In the genomic region with DNA sequence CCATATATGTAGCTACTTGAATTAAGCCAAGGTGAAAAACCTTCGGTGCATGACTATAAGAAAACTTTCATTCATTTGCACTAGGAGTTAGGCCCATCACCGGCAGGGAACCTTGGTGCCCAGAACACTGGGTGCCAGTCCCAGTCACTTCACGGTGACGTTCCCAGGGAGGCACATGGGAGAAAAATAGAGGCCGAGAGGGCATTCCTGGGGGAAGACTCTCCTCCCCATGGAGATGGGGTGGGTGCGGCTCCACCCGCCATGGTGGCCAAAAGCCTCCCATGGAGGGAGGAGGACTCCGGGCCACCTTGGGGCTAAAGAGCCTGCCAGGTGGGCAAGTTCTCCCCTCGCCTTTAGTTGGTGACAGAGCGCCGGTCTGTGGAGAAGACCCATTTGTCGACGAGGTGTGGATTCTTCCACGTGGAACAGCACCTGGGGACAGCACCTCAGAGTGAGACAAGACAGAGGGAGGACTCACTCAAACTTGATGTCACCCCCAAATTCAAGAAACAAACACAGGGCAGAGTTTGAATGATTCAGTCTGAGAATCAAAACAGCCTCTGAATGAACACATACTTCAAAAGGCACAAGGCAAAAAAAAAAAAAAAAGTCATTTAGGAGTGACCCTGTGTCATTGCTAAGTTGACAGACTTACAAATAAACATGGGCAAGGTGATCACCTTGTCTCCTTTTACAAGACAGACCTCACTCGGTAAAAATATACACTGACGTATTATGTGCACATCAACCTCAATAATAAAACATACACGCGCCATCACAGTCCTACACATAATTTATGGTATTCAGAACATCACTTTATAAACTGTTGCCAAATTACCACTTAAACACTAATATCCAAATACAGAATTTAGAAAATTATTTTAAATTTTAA, we compare ENCODE assay signal across 35 cellular contexts. TPM values are rescaled to one million over a fixed set of nuclear protein-coding genes. Genes with fewer than 3 reads are reported as not detected.
"Had no signal": no experiment of that assay in that cellular context is flagged by ENCODE, and none has a peak within 500 bp of the region (broad histone marks: within the 10 kb centered on the region; RNA-seq: fewer than 3 reads in every experiment).

No MANE protein-coding gene starts in this region.

- H3K4me1 ChIP-seq: ascending aorta, parathyroid adenoma, transverse colon, uterus had no signal

- H3K4me1 Mint-ChIP-seq: activated CD4-positive, alpha-beta memory T cell treated with anti-CD3 and anti-CD28 coated beads, Interleukin-2, amount 10 ng/mL, durations not matched to agents 7 days and 5 days; activated CD4-positive, alpha-beta T cell treated with anti-CD3 and anti-CD28 coated beads, Interleukin-2, amount 10 ng/mL, durations not matched to agents 7 days and 5 days; activated naive CD4-positive, alpha-beta T cell treated with anti-CD3 and anti-CD28 coated beads, Interleukin-2, amount 10 ng/mL, durations not matched to agents 7 days and 5 days; activated naive CD8-positive, alpha-beta T cell treated with anti-CD3 and anti-CD28 coated beads, Interleukin-2, amount 10 ng/mL, durations not matched to agents 7 days and 5 days; mesothelial cell of epicardium; T-helper 17 cell had no signal

- H3K9me3 Mint-ChIP-seq: activated CD4-positive, alpha-beta memory T cell treated with anti-CD3 and anti-CD28 coated beads, Interleukin-2, amount 10 ng/mL, durations not matched to agents 7 days and 5 days; activated CD4-positive, alpha-beta T cell treated with anti-CD3 and anti-CD28 coated beads, Interleukin-2, amount 10 ng/mL, durations not matched to agents 7 days and 5 days; activated naive CD4-positive, alpha-beta T cell treated with anti-CD3 and anti-CD28 coated beads, Interleukin-2, amount 10 ng/mL, durations not matched to agents 7 days and 5 days; activated T-cell treated with anti-CD3 and anti-CD28 coated beads, Interleukin-2, amount 50 U/mL, for 72 hours; brain; effector memory CD8-positive, alpha-beta T cell; mesothelial cell of epicardium; naive B cell; nephron progenitor cell; stimulated activated naive B cell treated with anti-CD40 and anti-IgM and Interleukin-4, amounts not matched to agents 10 μg/mL and 1 μg/mL and 100 μg/mL, for 72 hours had no signal

- H3K9me3 ChIP-seq: ascending aorta, neutrophil, right lobe of liver, transverse colon, uterus had no signal

- H3K4me3 ChIP-seq: ascending aorta, cardiac muscle cell, right lobe of liver, skin epidermis, transverse colon, uterus had no signal

- H3K27me3 Mint-ChIP-seq: activated CD4-positive, alpha-beta memory T cell treated with anti-CD3 and anti-CD28 coated beads, Interleukin-2, amount 10 ng/mL, durations not matched to agents 7 days and 5 days; activated CD4-positive, alpha-beta T cell treated with anti-CD3 and anti-CD28 coated beads, Interleukin-2, amount 10 ng/mL, durations not matched to agents 7 days and 5 days; activated naive CD4-positive, alpha-beta T cell treated with anti-CD3 and anti-CD28 coated beads, Interleukin-2, amount 10 ng/mL, durations not matched to agents 7 days and 5 days; activated naive CD8-positive, alpha-beta T cell treated with anti-CD3 and anti-CD28 coated beads, Interleukin-2, amount 10 ng/mL, durations not matched to agents 7 days and 5 days; effector memory CD8-positive, alpha-beta T cell; naive B cell; stimulated activated naive B cell treated with anti-CD40 and anti-IgM and Interleukin-4, amounts not matched to agents 10 μg/mL and 1 μg/mL and 100 μg/mL, for 72 hours; T-helper 17 cell had no signal

- H3K27ac Mint-ChIP-seq: activated CD4-positive, alpha-beta memory T cell treated with anti-CD3 and anti-CD28 coated beads, Interleukin-2, amount 10 ng/mL, durations not matched to agents 7 days and 5 days; activated CD4-positive, alpha-beta T cell treated with anti-CD3 and anti-CD28 coated beads, Interleukin-2, amount 10 ng/mL, durations not matched to agents 7 days and 5 days; activated naive CD4-positive, alpha-beta T cell treated with anti-CD3 and anti-CD28 coated beads, Interleukin-2, amount 10 ng/mL, durations not matched to agents 7 days and 5 days; activated naive CD8-positive, alpha-beta T cell treated with anti-CD3 and anti-CD28 coated beads, Interleukin-2, amount 10 ng/mL, durations not matched to agents 7 days and 5 days; activated T-cell treated with anti-CD3 and anti-CD28 coated beads, Interleukin-2, amount 50 U/mL, for 72 hours; brain; mesothelial cell of epicardium; stimulated activated naive B cell treated with anti-CD40 and anti-IgM and Interleukin-4, amounts not matched to agents 10 μg/mL and 1 μg/mL and 100 μg/mL, for 72 hours; T-helper 17 cell had no signal

- H3K27me3 ChIP-seq: ascending aorta, cardiac muscle cell, neutrophil, right lobe of liver, transverse colon, uterus had no signal

- DNase-seq: activated CD4-positive, alpha-beta memory T cell treated with anti-CD3 and anti-CD28 coated beads, Interleukin-2, amount 10 ng/mL, durations not matched to agents 7 days and 5 days; activated CD4-positive, alpha-beta T cell treated with anti-CD3 and anti-CD28 coated beads, Interleukin-2, amount 10 ng/mL, durations not matched to agents 7 days and 5 days; activated effector memory CD4-positive, alpha-beta T cell treated with Interleukin-2 at 50 U/mL for 16 hours; activated naive CD4-positive, alpha-beta T cell treated with anti-CD3 and anti-CD28 coated beads, Interleukin-2, amount 10 ng/mL, durations not matched to agents 7 days and 5 days; activated naive CD8-positive, alpha-beta T cell treated with anti-CD3 and anti-CD28 coated beads, Interleukin-2, amount 10 ng/mL, durations not matched to agents 7 days and 5 days; activated T-cell treated with anti-CD3 and anti-CD28 coated beads, Interleukin-2, amount 50 U/mL, for 72 hours; cortex of kidney; effector memory CD8-positive, alpha-beta T cell; hippocampal formation; left colon; mammary epithelial cell; naive B cell; nephron progenitor cell; right lobe of liver; stimulated activated CD4-positive, alpha-beta T cell treated with anti-CD3 and anti-CD28 coated beads, Interleukin-1b, Interleukin-23, amount 100 ng/mL, for 48 hours; stimulated activated CD4-positive, alpha-beta T cell treated with anti-CD3 and anti-CD28 coated beads, Interleukin-4, amount 100 ng/mL, for 4 hours; stimulated activated naive B cell treated with anti-CD40 and anti-IgM and Interleukin-4, amounts not matched to agents 10 μg/mL and 1 μg/mL and 100 μg/mL, for 72 hours; T-helper 17 cell; T1000; transverse colon; WERI-Rb-1 had no signal

- ATAC-seq: activated T-cell treated with anti-CD3 and anti-CD28 coated beads, Interleukin-2, amount 50 U/mL, for 72 hours; effector memory CD8-positive, alpha-beta T cell; left colon; right lobe of liver; stimulated activated naive B cell treated with anti-CD40 and anti-IgM and Interleukin-4, amounts not matched to agents 10 μg/mL and 1 μg/mL and 100 μg/mL, for 72 hours; T-helper 17 cell had no signal

- H3K27ac ChIP-seq: ascending aorta, cardiac muscle cell, neutrophil, parathyroid adenoma, right lobe of liver, skin epidermis, transverse colon, uterus, WERI-Rb-1 had no signal

- H3K36me3 ChIP-seq: uterus had no signal

- H3K4me3 Mint-ChIP-seq: activated CD4-positive, alpha-beta memory T cell treated with anti-CD3 and anti-CD28 coated beads, Interleukin-2, amount 10 ng/mL, durations not matched to agents 7 days and 5 days; activated CD4-positive, alpha-beta T cell treated with anti-CD3 and anti-CD28 coated beads, Interleukin-2, amount 10 ng/mL, durations not matched to agents 7 days and 5 days; activated naive CD4-positive, alpha-beta T cell treated with anti-CD3 and anti-CD28 coated beads, Interleukin-2, amount 10 ng/mL, durations not matched to agents 7 days and 5 days; activated naive CD8-positive, alpha-beta T cell treated with anti-CD3 and anti-CD28 coated beads, Interleukin-2, amount 10 ng/mL, durations not matched to agents 7 days and 5 days; activated T-cell treated with anti-CD3 and anti-CD28 coated beads, Interleukin-2, amount 50 U/mL, for 72 hours; brain; effector memory CD8-positive, alpha-beta T cell; mesothelial cell of epicardium; nephron progenitor cell; stimulated activated naive B cell treated with anti-CD40 and anti-IgM and Interleukin-4, amounts not matched to agents 10 μg/mL and 1 μg/mL and 100 μg/mL, for 72 hours; T-helper 17 cell had no signal

RNA-seq across cellular contexts. Expression of gene CFAP100, which starts 42.4 kb away (rescaled TPM):
- total RNA-seq: activated CD4-positive, alpha-beta memory T cell treated with anti-CD3 and anti-CD28 coated beads, Interleukin-2, amount 10 ng/mL, durations not matched to agents 7 days and 5 days; activated CD4-positive, alpha-beta T cell treated with anti-CD3 and anti-CD28 coated beads, Interleukin-2, amount 10 ng/mL, durations not matched to agents 7 days and 5 days; activated naive CD8-positive, alpha-beta T cell treated with anti-CD3 and anti-CD28 coated beads, Interleukin-2, amount 10 ng/mL, durations not matched to agents 7 days and 5 days; activated T-cell treated with anti-CD3 and anti-CD28 coated beads, Interleukin-2, amount 50 U/mL, for 72 hours; ascending aorta; cardiac muscle cell; endothelial cell of umbilical vein; fibroblast of lung; fibroblast of villous mesenchyme; left colon; liver; mammary epithelial cell; mesothelial cell of epicardium; right lobe of liver; T-helper 17 cell; transverse colon had no signal
- polyA plus RNA-seq: cardiac muscle cell, endothelial cell of umbilical vein, esophagus, fibroblast of lung, keratinocyte, liver, mammary epithelial cell had no signal
